ENCODE assay signal across 11 cellular contexts in genomic region chr20:44614525-44614924, GRCh38. TPM values are rescaled to one million over a fixed set of nuclear protein-coding genes. Genes with fewer than 3 reads are reported as not detected.
A peak's percentile ranks its signal among the peaks of the same experiment; 100 is the strongest.
DNase-seq lines count a peak whose midpoint lies in the region; ATAC-seq and TF ChIP-seq lines count a peak whose summit lies in the region.
"Had no signal": no experiment of that assay in that cellular context is flagged by ENCODE, and none has a peak within 500 bp of the region (broad histone marks: within the 10 kb centered on the region; RNA-seq: fewer than 3 reads in every experiment).

No MANE protein-coding gene starts in this region.

- H3K27me3 ChIP-seq in heart left ventricle (no peaks in the 10 kb centered on the region), HAP-1 (ENCODE audit: low read depth) (no peaks in the 10 kb centered on the region)

- H3K4me1 ChIP-seq in heart left ventricle: peaks cover 15 to 89% (median 57%) of the 10 kb centered on the region in 12 donors
- peaks cover 3% of the 10 kb centered on the region for H3K4me1 ChIP-seq in HAP-1

- H3K4me1 Mint-ChIP-seq in T-helper 17 cell: peaks cover 37% of the 10 kb centered on the region

- ATAC-seq in T-helper 17 cell (no peak), heart left ventricle (peak; percentile 38 to 59 (median 46)), HG03135 (IDR thresholded peaks at IDR 0.05; ENCODE audit: unreplicated experiment) (no peak)

- H3K36me3 Mint-ChIP-seq in T-helper 17 cell (ENCODE audit: low read depth): peaks cover 6% of the 10 kb centered on the region

- no peaks in the 10 kb centered on the region for H3K27me3 Mint-ChIP-seq in T-helper 17 cell

- H3K4me3 ChIP-seq in heart left ventricle (no peak overlapping the region), HAP-1 (no peak overlapping the region)

- TF ChIP-seq CTCF in heart left ventricle (IDR thresholded peaks at IDR 0.05): no peak

- H3K27ac ChIP-seq in heart left ventricle: peak overlapping the region; percentile 47 to 86 (median 74)

- DNase-seq in Ammon's horn (ENCODE audit: low spot score) (peak; percentile 57), T-helper 17 cell (no peak), heart left ventricle (peak; percentile 48 to 77 (median 66)), posterior vena cava (ENCODE audit: low spot score) (peak; percentile 75), RKO (ENCODE audit: low spot score) (no peak), HAP-1 (ENCODE audit: low spot score in 2 of 2) (no peak), NCI-H1048 (lab: John Stamatoyannopoulos, UW) (no peak)
- DNase-seq: AML-193, NCI-H1694 treated with DMSO at 0.1 percent for 48 hours had no signal

- H3K4me3 Mint-ChIP-seq in T-helper 17 cell: no peak overlapping the region
- H3K4me3 Mint-ChIP-seq: T-helper 1 cell treated with Interleukin-12 subunit alpha and Interleukin-12 subunit beta and Interleukin-4 antibody, amounts not matched to agents 30 μg/mL and 1 μg/mL, for 36 hours had no signal

- peak overlapping the region; percentile 88 for H3K27ac Mint-ChIP-seq in T-helper 17 cell

- H3K9me3 ChIP-seq in T-helper 17 cell (ENCODE audit: control insufficient read depth, low read length, poor library complexity, severe bottlenecking): no peaks in the 10 kb centered on the region
- no peaks in the 10 kb centered on the region for H3K9me3 ChIP-seq in heart left ventricle
- no peaks in the 10 kb centered on the region for H3K9me3 ChIP-seq in HAP-1

- in situ Hi-C loops in HAP-1 (cut with MboI; ENCODE audit: low sequenced_read_pairs): loop anchor here (25.0 kb wide), 1 partner anchor 502 kb away; no protein-coding TSS in a partner anchor

- TF ChIP-seq POLR2A in heart left ventricle (IDR thresholded peaks at IDR 0.05): no peak

- intact Hi-C loops in heart left ventricle (cut with DNase I): loop anchor here in 8 of 10 donors (5.0 to 10.0 kb wide), 12 partner anchors 37 to 400 kb away; partner anchors contain the start of genes TTPAL (in 4 of the 8), OSER1 (in 2 of the 8), ADA (in 1 of the 8) and FITM2 (in 1 of the 8)
- intact Hi-C loops in posterior vena cava (cut with DNase I): loop anchor here in 1 of 2 donors (5.0 kb wide), 1 partner anchor 82 kb away; no protein-coding TSS in a partner anchor

- H3K36me3 ChIP-seq in heart left ventricle: peaks cover 0 to 71% (median 56%) of the 10 kb centered on the region in 9 donors
- H3K36me3 ChIP-seq in HAP-1 (replicated peaks): peaks cover 4% of the 10 kb centered on the region; the same call in 1 of the 2 replicates

- WGBS in heart left ventricle, 4 donors: 43 to 51% (median 49%) methylated on average over 13 to 14 of the region's 14 CpGs

RNA-seq across cellular contexts. Expression of gene PKIG, which starts 32.1 kb away (rescaled TPM):
- total RNA-seq in T-helper 17 cell (1 to 10 TPM; 2.2 to 4.5 TPM), heart left ventricle (100 to 1,000 TPM; 156 to 286 (median 200) TPM), posterior vena cava (100 to 1,000 TPM; 125 to 246 TPM)
- 100 to 1,000 TPM; 155 to 213 TPM for polyA plus RNA-seq in heart left ventricle

RNA-seq across cellular contexts. Expression of gene ADA, which starts 37.0 kb away (rescaled TPM):
- total RNA-seq in T-helper 17 cell: 10 to 100 TPM; 36.0 to 36.1 TPM
- 10 to 100 TPM in 2 of 9 donors, 1 to 10 TPM in 7; 2.5 to 11.5 (median 6.0) TPM for total RNA-seq in heart left ventricle
- polyA plus RNA-seq in heart left ventricle: 10 to 100 TPM in 1 of 2 donors, 1 to 10 TPM in 1; 6.4 to 10.9 TPM
- 10 to 100 TPM; 11.0 to 17.7 TPM for total RNA-seq in posterior vena cava

Comparison
In these comparisons a context has a peak if more than half of its experiments do, and no peak if none do; other contexts are left out.
1. DNase-seq: peak in Ammon's horn (single experiment), heart left ventricle (5 of 5) and posterior vena cava (single experiment); none in T-helper 17 cell (0 of 3), RKO (single experiment), HAP-1 (0 of 2) and NCI-H1048 (single experiment).
2. ATAC-seq: peak in heart left ventricle (4 of 4); none in T-helper 17 cell (single experiment) and HG03135 (single experiment).
3. RNA of gene PKIG, which starts 32.1 kb away (total RNA-seq): 125 to 246 TPM in posterior vena cava and 156 to 286 TPM in heart left ventricle; 2.2 to 4.5 TPM in T-helper 17 cell; every median in the first group is over 10 times any median in the second.